1 cellular context compared by ENCODE assay signal in the genomic region with DNA sequence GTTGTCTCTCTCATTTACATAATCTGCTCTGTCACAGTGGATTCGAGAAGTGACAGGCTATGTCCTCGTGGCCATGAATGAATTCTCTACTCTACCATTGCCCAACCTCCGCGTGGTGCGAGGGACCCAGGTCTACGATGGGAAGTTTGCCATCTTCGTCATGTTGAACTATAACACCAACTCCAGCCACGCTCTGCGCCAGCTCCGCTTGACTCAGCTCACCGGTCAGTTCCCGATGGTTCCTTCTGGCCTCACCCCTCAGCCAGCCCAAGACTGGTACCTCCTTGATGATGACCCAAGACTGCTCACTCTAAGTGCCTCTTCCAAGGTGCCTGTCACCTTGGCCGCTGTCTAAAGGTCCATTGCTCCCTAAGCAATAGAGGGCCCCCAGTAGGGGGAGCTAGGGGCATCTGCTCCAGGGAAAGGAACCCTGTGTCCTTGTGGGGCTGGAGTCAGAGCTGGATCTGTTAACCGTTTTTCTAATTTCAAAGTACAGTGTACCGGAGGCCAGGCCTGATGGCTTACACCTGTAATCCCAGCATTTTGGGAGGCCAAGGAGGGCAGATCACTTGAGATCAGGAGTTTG.
TF ChIP-seq lines count a peak whose summit lies in the region.

No MANE protein-coding gene starts in this region.

TF ChIP-seq in IMR-90, 13 proteins besides CTCF, POLR2A, EP300 and RAD21:
- TF ChIP-seq RCOR1 (IDR thresholded peaks at IDR 0.05; ENCODE audit: insufficient replicate concordance, low read length) (no peak), MXI1 (IDR thresholded peaks at IDR 0.05; ENCODE audit: borderline replicate concordance, low read depth, low read length) (no peak), RFX5 (IDR thresholded peaks at IDR 0.05; ENCODE audit: low read depth, low read length) (no peak), SMC3 (IDR thresholded peaks at IDR 0.05; ENCODE audit: low read depth, low read length) (no peak), MAZ (IDR thresholded peaks at IDR 0.05; ENCODE audit: borderline replicate concordance, low read depth, low read length) (no peak), BHLHE40 (IDR thresholded peaks at IDR 0.05; ENCODE audit: low read depth, low read length) (no peak), ELK1 (IDR thresholded peaks at IDR 0.05; ENCODE audit: borderline replicate concordance, low read depth, low read length) (no peak), MAFK (IDR thresholded peaks at IDR 0.05; ENCODE audit: low read depth, low read length) (no peak), CHD1 (IDR thresholded peaks at IDR 0.05; ENCODE audit: low read depth, low read length) (no peak), FOS (IDR thresholded peaks at IDR 0.05; ENCODE audit: low read depth, low read length) (no peak), CEBPB (IDR thresholded peaks at IDR 0.05; ENCODE audit: low read depth, low read length) (no peak)
- TF ChIP-seq, protein P1, sequence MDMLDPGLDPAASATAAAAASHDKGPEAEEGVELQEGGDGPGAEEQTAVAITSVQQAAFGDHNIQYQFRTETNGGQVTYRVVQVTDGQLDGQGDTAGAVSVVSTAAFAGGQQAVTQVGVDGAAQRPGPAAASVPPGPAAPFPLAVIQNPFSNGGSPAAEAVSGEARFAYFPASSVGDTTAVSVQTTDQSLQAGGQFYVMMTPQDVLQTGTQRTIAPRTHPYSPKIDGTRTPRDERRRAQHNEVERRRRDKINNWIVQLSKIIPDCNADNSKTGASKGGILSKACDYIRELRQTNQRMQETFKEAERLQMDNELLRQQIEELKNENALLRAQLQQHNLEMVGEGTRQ (IDR thresholded peaks at IDR 0.05; ENCODE audit: low read depth, low read length) = no peak
